ENCODE assay signal across 1 cellular context in the genomic region with DNA sequence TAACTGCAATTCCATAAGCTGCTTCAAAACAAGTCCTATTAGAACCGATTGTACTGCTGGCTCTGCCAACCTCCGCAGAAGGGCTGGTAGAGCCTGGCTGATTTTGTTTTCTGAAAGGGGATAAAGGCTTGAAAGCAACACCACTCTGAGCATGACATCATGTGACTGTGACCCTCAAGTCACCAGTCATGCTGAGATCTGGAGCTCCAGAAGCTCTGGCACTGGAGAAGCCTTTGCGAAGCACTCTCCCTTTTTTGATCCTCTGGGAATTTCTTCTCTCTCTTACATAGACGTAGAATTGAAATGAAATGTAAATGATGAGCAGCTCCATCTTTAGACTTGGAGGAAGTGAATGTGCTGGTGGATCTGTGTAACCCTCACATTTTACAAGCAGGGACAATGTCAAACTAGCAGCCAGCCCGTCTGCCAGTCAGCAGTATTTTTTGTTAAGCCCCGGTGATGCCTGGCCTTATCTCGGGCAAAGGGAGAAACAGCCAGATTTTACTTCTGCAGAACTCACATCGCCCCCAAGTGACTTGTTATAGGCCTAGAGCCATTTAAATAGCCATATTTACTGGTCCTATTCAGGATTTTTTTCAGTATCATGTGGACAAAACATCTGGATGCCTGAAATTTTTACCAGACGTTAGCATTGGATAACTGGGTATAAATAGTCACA.
TF ChIP-seq lines count a peak whose summit lies in the region.

No MANE protein-coding gene starts in this region.

TF ChIP-seq in Ishikawa, 13 proteins besides CTCF, POLR2A, EP300 and RAD21 (continued from another document):
- TF ChIP-seq, protein P1, sequence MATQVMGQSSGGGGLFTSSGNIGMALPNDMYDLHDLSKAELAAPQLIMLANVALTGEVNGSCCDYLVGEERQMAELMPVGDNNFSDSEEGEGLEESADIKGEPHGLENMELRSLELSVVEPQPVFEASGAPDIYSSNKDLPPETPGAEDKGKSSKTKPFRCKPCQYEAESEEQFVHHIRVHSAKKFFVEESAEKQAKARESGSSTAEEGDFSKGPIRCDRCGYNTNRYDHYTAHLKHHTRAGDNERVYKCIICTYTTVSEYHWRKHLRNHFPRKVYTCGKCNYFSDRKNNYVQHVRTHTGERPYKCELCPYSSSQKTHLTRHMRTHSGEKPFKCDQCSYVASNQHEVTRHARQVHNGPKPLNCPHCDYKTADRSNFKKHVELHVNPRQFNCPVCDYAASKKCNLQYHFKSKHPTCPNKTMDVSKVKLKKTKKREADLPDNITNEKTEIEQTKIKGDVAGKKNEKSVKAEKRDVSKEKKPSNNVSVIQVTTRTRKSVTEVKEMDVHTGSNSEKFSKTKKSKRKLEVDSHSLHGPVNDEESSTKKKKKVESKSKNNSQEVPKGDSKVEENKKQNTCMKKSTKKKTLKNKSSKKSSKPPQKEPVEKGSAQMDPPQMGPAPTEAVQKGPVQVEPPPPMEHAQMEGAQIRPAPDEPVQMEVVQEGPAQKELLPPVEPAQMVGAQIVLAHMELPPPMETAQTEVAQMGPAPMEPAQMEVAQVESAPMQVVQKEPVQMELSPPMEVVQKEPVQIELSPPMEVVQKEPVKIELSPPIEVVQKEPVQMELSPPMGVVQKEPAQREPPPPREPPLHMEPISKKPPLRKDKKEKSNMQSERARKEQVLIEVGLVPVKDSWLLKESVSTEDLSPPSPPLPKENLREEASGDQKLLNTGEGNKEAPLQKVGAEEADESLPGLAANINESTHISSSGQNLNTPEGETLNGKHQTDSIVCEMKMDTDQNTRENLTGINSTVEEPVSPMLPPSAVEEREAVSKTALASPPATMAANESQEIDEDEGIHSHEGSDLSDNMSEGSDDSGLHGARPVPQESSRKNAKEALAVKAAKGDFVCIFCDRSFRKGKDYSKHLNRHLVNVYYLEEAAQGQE (IDR thresholded peaks at IDR 0.05; ENCODE audit: low read depth) = no peak
- no peak for TF ChIP-seq FOXM1 (IDR thresholded peaks at IDR 0.05; ENCODE audit: borderline replicate concordance, low read depth)
- no peak for TF ChIP-seq TAF1 (IDR thresholded peaks at IDR 0.05; ENCODE audit: low read depth)
- no peak for TF ChIP-seq CEBPB (IDR thresholded peaks at IDR 0.05)
